ENCODE assay signal across 26 cellular contexts in genomic region chr18:79493211-79493800, GRCh38.
DNase-seq lines count a peak whose midpoint lies in the region; ATAC-seq and TF ChIP-seq lines count a peak whose summit lies in the region.
"Had no signal": no experiment of that assay in that cellular context is flagged by ENCODE, and none has a peak within 500 bp of the region (broad histone marks: within the 10 kb centered on the region; RNA-seq: fewer than 3 reads in every experiment).

No MANE protein-coding gene starts in this region.

- ATAC-seq in natural killer cell treated with Interleukin-12 subunit alpha and Interleukin-12 subunit beta and Interleukin-15 and Interleukin-18, amount 100 ng/mL, for 72 hours = no peak
- no peak for ATAC-seq in natural killer cell
- ATAC-seq in GM19463 (IDR thresholded peaks at IDR 0.05; ENCODE audit: unreplicated experiment) = no peak
- ATAC-seq in HG03280 (IDR thresholded peaks at IDR 0.05; ENCODE audit: unreplicated experiment) = no peak
- ATAC-seq: activated CD8-positive, alpha-beta memory T cell treated with anti-CD3 and anti-CD28 coated beads, Interleukin-2, amount 10 ng/mL, durations not matched to agents 7 days and 5 days; HCT116; K562; Panc1 had no signal

- H3K4me3 Mint-ChIP-seq in natural killer cell treated with Interleukin-12 subunit alpha and Interleukin-12 subunit beta and Interleukin-15 and Interleukin-18, amount 100 ng/mL, for 72 hours = no peak overlapping the region
- H3K4me3 Mint-ChIP-seq in natural killer cell = no peak overlapping the region
- H3K4me3 Mint-ChIP-seq: activated B cell treated with CpG ODN at 0.5 μM for 24 hours; activated CD8-positive, alpha-beta memory T cell treated with anti-CD3 and anti-CD28 coated beads, Interleukin-2, amount 10 ng/mL, durations not matched to agents 7 days and 5 days; central memory CD8-positive, alpha-beta T cell had no signal

- no peak for TF ChIP-seq POLR2A in ovary (IDR thresholded peaks at IDR 0.05)

- TF ChIP-seq EP300 in ovary (IDR thresholded peaks at IDR 0.05) = no peak

- H3K4me1 ChIP-seq in ovary (ENCODE audit: insufficient read depth) = no peaks in the 10 kb centered on the region
- H3K4me1 ChIP-seq: prostate gland, SJCRH30 had no signal

- peaks cover 0 to 11% of the 10 kb centered on the region in 2 donors for H3K4me1 Mint-ChIP-seq in natural killer cell treated with Interleukin-12 subunit alpha and Interleukin-12 subunit beta and Interleukin-15 and Interleukin-18, amount 100 ng/mL, for 72 hours (ENCODE audit: low read depth in 2 of 2)
- peaks cover 6 to 7% of the 10 kb centered on the region in 2 donors for H3K4me1 Mint-ChIP-seq in natural killer cell

- peaks cover 10% of the 10 kb centered on the region for H3K9me3 Mint-ChIP-seq in natural killer cell treated with Interleukin-12 subunit alpha and Interleukin-12 subunit beta and Interleukin-15 and Interleukin-18, amount 100 ng/mL, for 72 hours
- H3K9me3 Mint-ChIP-seq in natural killer cell = peaks cover 3 to 4% of the 10 kb centered on the region in 2 donors

- peaks cover 19% of the 10 kb centered on the region for H3K36me3 Mint-ChIP-seq in natural killer cell treated with Interleukin-12 subunit alpha and Interleukin-12 subunit beta and Interleukin-15 and Interleukin-18, amount 100 ng/mL, for 72 hours
- H3K36me3 Mint-ChIP-seq in natural killer cell = peaks cover 9% of the 10 kb centered on the region

- 94 to 97% (median 96%) methylated on average over 65 of the region's 65 CpGs for WGBS in ovary, 3 donors

- H3K27me3 Mint-ChIP-seq in natural killer cell treated with Interleukin-12 subunit alpha and Interleukin-12 subunit beta and Interleukin-15 and Interleukin-18, amount 100 ng/mL, for 72 hours = no peaks in the 10 kb centered on the region
- no peaks in the 10 kb centered on the region for H3K27me3 Mint-ChIP-seq in natural killer cell (ENCODE audit: low read depth in 2 of 2)
- H3K27me3 Mint-ChIP-seq: activated B cell treated with CpG ODN at 0.5 μM for 24 hours; activated CD8-positive, alpha-beta memory T cell treated with anti-CD3 and anti-CD28 coated beads, Interleukin-2, amount 10 ng/mL, durations not matched to agents 7 days and 5 days; central memory CD8-positive, alpha-beta T cell had no signal

- no peaks in the 10 kb centered on the region for H3K36me3 ChIP-seq in ovary
- H3K36me3 ChIP-seq: prostate gland, SJCRH30, transverse colon had no signal

- DNase-seq in natural killer cell treated with Interleukin-12 subunit alpha and Interleukin-12 subunit beta and Interleukin-15 and Interleukin-18, amount 100 ng/mL, for 72 hours (ENCODE audit: low spot score) = peak; percentile 55
- DNase-seq in natural killer cell (no peak), islet precursor cell (peak; percentile 47), ovary (peak; percentile 5 to 31 (median 16)), H4 (ENCODE audit: low spot score) (no peak)
- DNase-seq: activated B cell treated with CpG ODN at 0.5 μM for 24 hours; activated CD4-positive, alpha-beta T cell treated with anti-CD3 and anti-CD28 coated beads, Interleukin-2, amount 50 U/mL, for 1 hour; activated CD8-positive, alpha-beta memory T cell treated with anti-CD3 and anti-CD28 coated beads, Interleukin-2, amount 10 ng/mL, durations not matched to agents 7 days and 5 days; Calu3; dermis blood vessel endothelial cell; DND-41; esophagus squamous epithelium; hypothalamus; NCI-H2029; NCI-H69; SJCRH30; transverse colon had no signal

- TF ChIP-seq CTCF in natural killer cell (IDR thresholded peaks at IDR 0.05) = no peak
- no peak for TF ChIP-seq CTCF in ovary (IDR thresholded peaks at IDR 0.05)

- H3K4me3 ChIP-seq in ovary = no peak overlapping the region
- H3K4me3 ChIP-seq: esophagus squamous epithelium, K562, lung, prostate gland, SJCRH30, skin epidermis, transverse colon had no signal

- no peaks in the 10 kb centered on the region for H3K9me3 ChIP-seq in ovary
- H3K9me3 ChIP-seq: esophagus squamous epithelium, prostate gland, SJCRH30 had no signal

- no peak overlapping the region for H3K27ac Mint-ChIP-seq in natural killer cell treated with Interleukin-12 subunit alpha and Interleukin-12 subunit beta and Interleukin-15 and Interleukin-18, amount 100 ng/mL, for 72 hours
- H3K27ac Mint-ChIP-seq in natural killer cell = no peak overlapping the region
- H3K27ac Mint-ChIP-seq: activated B cell treated with CpG ODN at 0.5 μM for 24 hours; activated CD8-positive, alpha-beta memory T cell treated with anti-CD3 and anti-CD28 coated beads, Interleukin-2, amount 10 ng/mL, durations not matched to agents 7 days and 5 days had no signal

- intact Hi-C loops in natural killer cell (cut with micrococcal nuclease) (no loop called here), ovary (cut with DNase I) (no loop called here)

- no peak overlapping the region for H3K27ac ChIP-seq in ovary
- H3K27ac ChIP-seq: esophagus squamous epithelium, prostate gland, SJCRH30, skin epidermis, transverse colon had no signal

- no peaks in the 10 kb centered on the region for H3K27me3 ChIP-seq in ovary
- H3K27me3 ChIP-seq: esophagus squamous epithelium, SJCRH30, transverse colon had no signal

Comparison
In these comparisons a context has a peak if more than half of its experiments do, and no peak if none do; other contexts are left out.
1. DNase-seq: peak in natural killer cell treated with Interleukin-12 subunit alpha and Interleukin-12 subunit beta and Interleukin-15 and Interleukin-18, amount 100 ng/mL, for 72 hours (single experiment), islet precursor cell (single experiment) and ovary (5 of 5); none in natural killer cell (single experiment) and H4 (single experiment).